In genomic region chr1:231383159-231383855, GRCh38 we compare ENCODE assay signal across 1 cellular context.
TF ChIP-seq lines count a peak whose summit lies in the region.

No MANE protein-coding gene starts in this region.

TF ChIP-seq in HEK293, 187 proteins besides CTCF, POLR2A, EP300 and RAD21 (continued from another document):
- TF ChIP-seq AEBP2 (tag by site-specific recombination; IDR thresholded peaks at IDR 0.05; ENCODE audit: borderline replicate concordance) (no peak), KLF10 (tag by site-specific recombination; IDR thresholded peaks at IDR 0.05) (no peak), ZNF580 (tag by site-specific recombination; IDR thresholded peaks at IDR 0.05) (no peak), ZNF221 (tag by site-specific recombination; IDR thresholded peaks at IDR 0.05; ENCODE audit: borderline replicate concordance) (no peak), ZNF416 (tag by site-specific recombination; IDR thresholded peaks at IDR 0.05) (no peak), HOXA7 (CRISPR knock-in tag; IDR thresholded peaks at IDR 0.05; ENCODE audit: borderline replicate concordance) (no peak), PRDM6 (tag by site-specific recombination; IDR thresholded peaks at IDR 0.05) (peak; percentile 86), ZBTB17 (tag by site-specific recombination; IDR thresholded peaks at IDR 0.05) (no peak), ZNF510 (tag by site-specific recombination; IDR thresholded peaks at IDR 0.05; ENCODE audit: insufficient replicate concordance) (no peak), ZNF596 (tag by site-specific recombination; IDR thresholded peaks at IDR 0.05) (peak; percentile 24; the same call in 1 of the 2 replicates), ZNF521 (tag by site-specific recombination; IDR thresholded peaks at IDR 0.05) (no peak), ZNF449 (tag by site-specific recombination; IDR thresholded peaks at IDR 0.05) (no peak), ZNF112 (tag by site-specific recombination; IDR thresholded peaks at IDR 0.05) (no peak), ZSCAN30 (tag by site-specific recombination; IDR thresholded peaks at IDR 0.05) (peak; percentile 99), ZNF366 (tag by site-specific recombination; conservative IDR thresholded peaks at IDR 0.05) (0 out of 2 replicates have a peak, but pooled peaks have one; percentile 17), ZNF202 (tag by site-specific recombination; IDR thresholded peaks at IDR 0.05; ENCODE audit: borderline replicate concordance) (no peak), ATF2 (tag by site-specific recombination; IDR thresholded peaks at IDR 0.05; ENCODE audit: low read depth) (no peak), ZNF423 (tag by site-specific recombination; IDR thresholded peaks at IDR 0.05) (0 out of 2 replicates have a peak, but pooled peaks have one; percentile 20), ZBTB11 (tag by site-specific recombination; conservative IDR thresholded peaks at IDR 0.05; ENCODE audit: low read depth) (no peak), ZNF639 (tag by site-specific recombination; IDR thresholded peaks at IDR 0.05) (no peak), EGR2 (tag by site-specific recombination; IDR thresholded peaks at IDR 0.05; ENCODE audit: low read depth) (no peak), ZNF155 (tag by site-specific recombination; IDR thresholded peaks at IDR 0.05) (no peak), ZNF600 (tag by site-specific recombination; IDR thresholded peaks at IDR 0.05) (peak; percentile 59; the same call in 1 of the 2 replicates), ZNF654 (tag by site-specific recombination; IDR thresholded peaks at IDR 0.05; ENCODE audit: low read depth) (no peak), KLF17 (tag by site-specific recombination; IDR thresholded peaks at IDR 0.05) (no peak), ZNF10 (tag by site-specific recombination; IDR thresholded peaks at IDR 0.05) (no peak), ZEB2 (tag by site-specific recombination; IDR thresholded peaks at IDR 0.05) (no peak), KLF1 (tag by site-specific recombination; IDR thresholded peaks at IDR 0.05) (no peak), ZNF169 (tag by site-specific recombination; IDR thresholded peaks at IDR 0.05) (no peak), ZNF214 (tag by site-specific recombination; IDR thresholded peaks at IDR 0.05; ENCODE audit: borderline replicate concordance) (no peak), SCRT1 (tag by site-specific recombination; IDR thresholded peaks at IDR 0.05; ENCODE audit: borderline replicate concordance) (0 out of 2 replicates have a peak, but pooled peaks have one; percentile 30)
